Comparison of ENCODE assay signal across 10 cellular contexts in the genomic region with DNA sequence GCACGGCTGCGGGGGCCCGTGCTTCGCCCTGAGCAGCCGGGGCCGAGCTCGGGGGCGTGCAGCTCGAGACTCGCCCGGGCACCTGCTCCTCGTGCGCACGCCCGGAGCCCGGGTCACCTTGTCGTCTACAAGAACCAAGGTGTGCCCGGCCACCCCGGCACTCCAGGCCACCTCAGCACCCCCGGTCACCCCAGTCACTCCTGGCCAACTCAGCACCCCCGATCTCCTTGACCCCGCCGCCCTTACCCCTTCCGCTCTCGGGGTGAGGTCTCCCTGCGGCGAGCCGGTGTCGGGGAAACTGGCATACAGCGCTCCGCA. TPM values are rescaled to one million over a fixed set of nuclear protein-coding genes. Genes with fewer than 3 reads are reported as not detected.
A peak's percentile ranks its signal among the peaks of the same experiment; 100 is the strongest.
DNase-seq lines count a peak whose midpoint lies in the region; ATAC-seq and TF ChIP-seq lines count a peak whose summit lies in the region.
"Had no signal": no experiment of that assay in that cellular context is flagged by ENCODE, and none has a peak within 500 bp of the region (broad histone marks: within the 10 kb centered on the region; RNA-seq: fewer than 3 reads in every experiment).

No MANE protein-coding gene starts in this region.

- POLR2A ChIA-PET in activated CD4-positive, alpha-beta memory T cell treated with anti-CD3 and anti-CD28 coated beads, Interleukin-2, amount 10 ng/mL, durations not matched to agents 7 days and 5 days (lab: Charles Lee), result interaction anchor here (1.5 kb wide), 1 partner anchor 19 kb away, joined by 5 read pairs; no protein-coding TSS in a partner anchor
- POLR2A ChIA-PET in activated CD4-positive, alpha-beta memory T cell treated with anti-CD3 and anti-CD28 coated beads for 36 hours (lab: Charles Lee), result no interaction called here

- H3K27ac ChIP-seq in body of pancreas, result peak overlapping the region in 1 of 4 donors; percentile 12
- H3K27ac ChIP-seq in testis, result no peak overlapping the region

- H3K4me1 ChIP-seq in body of pancreas (peaks cover 53% of the 10 kb centered on the region), testis (peaks cover 5% of the 10 kb centered on the region)

- intact Hi-C loops in activated CD4-positive, alpha-beta memory T cell treated with anti-CD3 and anti-CD28 coated beads for 36 hours (cut with micrococcal nuclease), result loop anchor here (5.0 kb wide), 3 partner anchors 231 to 1331 kb away; no protein-coding TSS in a partner anchor
- intact Hi-C loops in body of pancreas (cut with DNase I), result no loop called here
- intact Hi-C loops in testis (cut with DNase I; ENCODE audit: low total_unique reads), result loop anchor here (5.0 to 10.0 kb wide), 2 partner anchors 433 to 1166 kb away; no protein-coding TSS in a partner anchor

- no peak for TF ChIP-seq POLR2A in body of pancreas (IDR thresholded peaks at IDR 0.05)
- no peak for TF ChIP-seq POLR2A in testis (IDR thresholded peaks at IDR 0.05)

- peak; percentile 7 for ATAC-seq in body of pancreas

- DNase-seq in activated CD4-positive, alpha-beta memory T cell treated with anti-CD3 and anti-CD28 coated beads, Interleukin-2, amount 10 ng/mL, durations not matched to agents 7 days and 5 days, result no peak
- no peak for DNase-seq in activated CD4-positive, alpha-beta memory T cell treated with anti-CD3 and anti-CD28 coated beads for 36 hours
- DNase-seq in body of pancreas (no peak), immature natural killer cell (no peak), testis (peak; percentile 28), A172 (ENCODE audit: low spot score) (no peak), NCI-H146 (lab: John Stamatoyannopoulos, UW) (no peak), NCI-H2227 (lab: John Stamatoyannopoulos, UW; ENCODE audit: unreplicated experiment) (no peak)
- DNase-seq: activated B cell treated with CpG ODN at 0.5 μM for 24 hours had no signal

- H3K36me3 ChIP-seq in body of pancreas (replicated peaks in 1 of 2; ENCODE audit: insufficient read depth in 1 of 2, low read depth in 2 of 2) (no peaks in the 10 kb centered on the region), testis (ENCODE audit: low read depth, missing control alignments) (no peaks in the 10 kb centered on the region)

- peaks cover 51% of the 10 kb centered on the region for H3K4me1 Mint-ChIP-seq in activated CD4-positive, alpha-beta memory T cell treated with anti-CD3 and anti-CD28 coated beads, Interleukin-2, amount 10 ng/mL, durations not matched to agents 7 days and 5 days
- peaks cover 22% of the 10 kb centered on the region for H3K4me1 Mint-ChIP-seq in activated CD4-positive, alpha-beta memory T cell treated with anti-CD3 and anti-CD28 coated beads for 36 hours (ENCODE audit: low read depth)
- H3K4me1 Mint-ChIP-seq in immature natural killer cell, result peaks cover 15 to 29% of the 10 kb centered on the region in 2 donors

- H3K27me3 ChIP-seq in body of pancreas (peaks cover 0 to 5% of the 10 kb centered on the region in 2 donors), testis (no peaks in the 10 kb centered on the region)

- TF ChIP-seq CTCF in body of pancreas (IDR thresholded peaks at IDR 0.05) (no peak), testis (IDR thresholded peaks at IDR 0.05) (no peak)

- peak overlapping the region; percentile 36 for H3K4me3 Mint-ChIP-seq in activated CD4-positive, alpha-beta memory T cell treated with anti-CD3 and anti-CD28 coated beads, Interleukin-2, amount 10 ng/mL, durations not matched to agents 7 days and 5 days
- H3K4me3 Mint-ChIP-seq in activated CD4-positive, alpha-beta memory T cell treated with anti-CD3 and anti-CD28 coated beads for 36 hours, result no peak overlapping the region
- H3K4me3 Mint-ChIP-seq in immature natural killer cell, result peak overlapping the region in 4 of 5 donors; percentile 23 to 76 (median 52)
- H3K4me3 Mint-ChIP-seq: activated B cell treated with CpG ODN at 0.5 μM for 24 hours; CD4-positive, CD25-positive, alpha-beta regulatory T cell had no signal

- H3K9me3 ChIP-seq in body of pancreas (no peaks in the 10 kb centered on the region), testis (no peaks in the 10 kb centered on the region)

- 3 to 13% methylated on average over 12 to 19 of the region's 31 CpGs for WGBS in body of pancreas, 2 donors
- 0 to 9% methylated on average over 11 to 31 of the region's 31 CpGs for WGBS in testis, 2 donors

- H3K4me3 ChIP-seq in body of pancreas, result peak overlapping the region in 1 of 2 donors; percentile 11
- peak overlapping the region; percentile 52 to 59 for H3K4me3 ChIP-seq in testis

- H3K27ac Mint-ChIP-seq in activated CD4-positive, alpha-beta memory T cell treated with anti-CD3 and anti-CD28 coated beads, Interleukin-2, amount 10 ng/mL, durations not matched to agents 7 days and 5 days, result no peak overlapping the region
- no peak overlapping the region for H3K27ac Mint-ChIP-seq in activated CD4-positive, alpha-beta memory T cell treated with anti-CD3 and anti-CD28 coated beads for 36 hours
- peak overlapping the region in 1 of 6 donors; percentile 22 for H3K27ac Mint-ChIP-seq in immature natural killer cell
- H3K27ac Mint-ChIP-seq: activated B cell treated with CpG ODN at 0.5 μM for 24 hours; CD4-positive, CD25-positive, alpha-beta regulatory T cell had no signal

- H3K36me3 Mint-ChIP-seq in activated CD4-positive, alpha-beta memory T cell treated with anti-CD3 and anti-CD28 coated beads, Interleukin-2, amount 10 ng/mL, durations not matched to agents 7 days and 5 days (ENCODE audit: low read depth), result no peaks in the 10 kb centered on the region
- no peaks in the 10 kb centered on the region for H3K36me3 Mint-ChIP-seq in activated CD4-positive, alpha-beta memory T cell treated with anti-CD3 and anti-CD28 coated beads for 36 hours
- H3K36me3 Mint-ChIP-seq in immature natural killer cell, result no peaks in the 10 kb centered on the region
- H3K36me3 Mint-ChIP-seq: CD4-positive, CD25-positive, alpha-beta regulatory T cell had no signal

- peaks cover 53% of the 10 kb centered on the region for H3K27me3 Mint-ChIP-seq in activated CD4-positive, alpha-beta memory T cell treated with anti-CD3 and anti-CD28 coated beads, Interleukin-2, amount 10 ng/mL, durations not matched to agents 7 days and 5 days
- H3K27me3 Mint-ChIP-seq in activated CD4-positive, alpha-beta memory T cell treated with anti-CD3 and anti-CD28 coated beads for 36 hours, result peaks cover 43% of the 10 kb centered on the region
- H3K27me3 Mint-ChIP-seq in immature natural killer cell (ENCODE audit: low read depth in 3 of 3), result peaks cover 3 to 18% (median 12%) of the 10 kb centered on the region in 3 donors

- CTCF ChIA-PET in activated CD4-positive, alpha-beta memory T cell treated with anti-CD3 and anti-CD28 coated beads, Interleukin-2, amount 10 ng/mL, durations not matched to agents 7 days and 5 days (lab: Charles Lee), result interaction anchor here (0.5 to 1.5 kb wide), 3 partner anchors 88 to 1334 kb away, joined by 3 to 4 read pairs (median 3); no protein-coding TSS in a partner anchor
- CTCF ChIA-PET in activated CD4-positive, alpha-beta memory T cell treated with anti-CD3 and anti-CD28 coated beads for 36 hours (lab: Charles Lee), result interaction anchor here (1.1 to 1.5 kb wide), 2 partner anchors 15 to 1166 kb away, joined by 3 to 6 read pairs; no protein-coding TSS in a partner anchor

- no peaks in the 10 kb centered on the region for H3K9me3 Mint-ChIP-seq in activated CD4-positive, alpha-beta memory T cell treated with anti-CD3 and anti-CD28 coated beads, Interleukin-2, amount 10 ng/mL, durations not matched to agents 7 days and 5 days
- H3K9me3 Mint-ChIP-seq in activated CD4-positive, alpha-beta memory T cell treated with anti-CD3 and anti-CD28 coated beads for 36 hours, result no peaks in the 10 kb centered on the region
- peaks cover 0 to 2% (median 0%) of the 10 kb centered on the region in 6 donors for H3K9me3 Mint-ChIP-seq in immature natural killer cell
- H3K9me3 Mint-ChIP-seq: activated B cell treated with CpG ODN at 0.5 μM for 24 hours had no signal

RNA-seq across cellular contexts. Expression of gene IGFBP3, which starts 0.3 kb away (rescaled TPM):
- 10 to 100 TPM; 12.1 to 13.2 TPM for total RNA-seq in activated CD4-positive, alpha-beta memory T cell treated with anti-CD3 and anti-CD28 coated beads, Interleukin-2, amount 10 ng/mL, durations not matched to agents 7 days and 5 days
- total RNA-seq in activated CD4-positive, alpha-beta memory T cell treated with anti-CD3 and anti-CD28 coated beads for 36 hours, result 1 to 10 TPM; 1.1 to 1.9 TPM
- total RNA-seq in body of pancreas (100 to 1,000 TPM; 100 to 405 TPM), testis (10 to 100 TPM; 20.4 to 79.8 TPM)
- polyA plus RNA-seq in immature natural killer cell (1 to 10 TPM in 1 of 3 donors, under 1 TPM in 1, not detected in 1; 0.53 to 3.1 TPM), testis (ENCODE audit: insufficient read depth, low read depth, low replicate concordance) (33.1 TPM)
- 62.0 and 81.7 TPM in 2 replicates for total RNA-seq in A172 (2014; rRNA removed; shearing (Covaris generic))
- total RNA-seq: activated B cell treated with CpG ODN at 0.5 μM for 24 hours had no signal

RNA-seq across cellular contexts. Expression of gene IGFBP1, which starts 33.1 kb away (rescaled TPM):
- total RNA-seq in activated CD4-positive, alpha-beta memory T cell treated with anti-CD3 and anti-CD28 coated beads, Interleukin-2, amount 10 ng/mL, durations not matched to agents 7 days and 5 days, result not detected
- not detected for total RNA-seq in activated CD4-positive, alpha-beta memory T cell treated with anti-CD3 and anti-CD28 coated beads for 36 hours
- total RNA-seq in body of pancreas, result under 1 TPM; 0.26 to 0.99 TPM
- polyA plus RNA-seq in immature natural killer cell, result not detected
- under 1 TPM in 1 of 2 donors, not detected in 1; 0.50 TPM for total RNA-seq in testis
- 0.33 TPM for polyA plus RNA-seq in testis (ENCODE audit: insufficient read depth, low read depth, low replicate concordance)
- total RNA-seq in A172 (2014; rRNA removed; shearing (Covaris generic)), result 0.12 and 0.22 TPM in 2 replicates
- total RNA-seq: activated B cell treated with CpG ODN at 0.5 μM for 24 hours; CD4-positive, CD25-positive, alpha-beta regulatory T cell had no signal
- polyA plus RNA-seq: CD4-positive, CD25-positive, alpha-beta regulatory T cell had no signal

RNA-seq across cellular contexts. Expression of gene CCDC201, which starts 48.5 kb away (rescaled TPM):
- total RNA-seq in activated CD4-positive, alpha-beta memory T cell treated with anti-CD3 and anti-CD28 coated beads, Interleukin-2, amount 10 ng/mL, durations not matched to agents 7 days and 5 days, result not detected
- total RNA-seq in activated CD4-positive, alpha-beta memory T cell treated with anti-CD3 and anti-CD28 coated beads for 36 hours, result not detected
- total RNA-seq in body of pancreas, result not detected
- not detected for polyA plus RNA-seq in immature natural killer cell
- under 1 TPM in 1 of 2 donors, not detected in 1; 0.12 TPM for total RNA-seq in testis
- polyA plus RNA-seq in testis (ENCODE audit: insufficient read depth, low read depth, low replicate concordance), result not detected
- total RNA-seq in A172 (2014; rRNA removed; shearing (Covaris generic)), result not detected in 2 replicates
- total RNA-seq: activated B cell treated with CpG ODN at 0.5 μM for 24 hours; CD4-positive, CD25-positive, alpha-beta regulatory T cell had no signal
- polyA plus RNA-seq: CD4-positive, CD25-positive, alpha-beta regulatory T cell had no signal

Comparison
In these comparisons a context has a peak if more than half of its experiments do, and no peak if none do; other contexts are left out.
1. RNA of gene IGFBP3, which starts 0.3 kb away (total RNA-seq): 100 to 405 TPM in body of pancreas, 20.4 to 79.8 TPM in testis, 62.0 to 81.7 TPM in A172 and 12.1 to 13.2 TPM in activated CD4-positive, alpha-beta memory T cell treated with anti-CD3 and anti-CD28 coated beads, Interleukin-2, amount 10 ng/mL, durations not matched to agents 7 days and 5 days; 1.1 to 1.9 TPM in activated CD4-positive, alpha-beta memory T cell treated with anti-CD3 and anti-CD28 coated beads for 36 hours; every median in the first group is over 4 times any median in the second.